In the genomic region with DNA sequence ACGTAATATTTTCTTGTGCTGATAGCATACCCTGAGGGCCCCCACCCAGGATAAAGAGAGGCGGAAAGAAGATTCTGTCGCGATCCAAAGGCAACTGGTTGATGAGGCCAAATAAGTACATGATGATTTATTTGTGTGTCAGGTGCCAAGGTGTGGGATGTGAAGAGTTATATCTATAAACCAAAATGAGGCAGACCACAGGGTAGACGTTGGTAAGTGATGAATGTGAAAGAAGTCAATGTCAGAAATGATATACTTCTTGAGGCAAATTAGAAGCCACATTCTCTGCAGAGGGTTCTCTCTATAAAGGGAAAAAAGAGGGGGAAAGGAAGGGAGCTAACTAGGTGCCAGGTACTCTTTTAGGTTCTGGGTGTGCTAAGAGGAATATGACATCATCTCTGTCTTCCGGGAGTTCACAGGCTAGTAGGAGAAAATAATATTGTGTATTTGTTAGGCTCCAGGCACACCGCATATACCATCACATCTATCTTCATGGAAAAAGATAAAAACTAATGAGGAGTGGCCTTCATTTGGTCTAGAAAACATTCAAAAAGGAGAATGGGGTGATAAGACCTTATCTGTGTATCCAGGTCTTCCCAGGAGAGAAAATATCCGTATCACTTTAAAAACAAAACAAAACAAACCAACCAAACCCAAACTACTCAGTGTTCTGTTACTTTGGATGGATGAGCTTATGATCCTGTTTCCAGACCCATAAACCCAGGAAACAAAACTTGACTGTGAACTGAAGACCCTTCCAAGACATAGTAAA, we compare ENCODE assay signal across 19 cellular contexts.
DNase-seq lines count a peak whose midpoint lies in the region; ATAC-seq, FAIRE-seq and TF ChIP-seq lines count a peak whose summit lies in the region.
"Had no signal": no experiment of that assay in that cellular context is flagged by ENCODE, and none has a peak within 500 bp of the region (broad histone marks: within the 10 kb centered on the region; RNA-seq: fewer than 3 reads in every experiment).

No MANE protein-coding gene starts in this region.

- H3K36me3 Mint-ChIP-seq in activated naive CD4-positive, alpha-beta T cell treated with anti-CD3 and anti-CD28 coated beads, Interleukin-2, amount 50 U/mL, for 24 hours: no peaks in the 10 kb centered on the region
- no peaks in the 10 kb centered on the region for H3K36me3 Mint-ChIP-seq in T-helper 2 cell treated with Interferon-gamma antibody and Interleukin-4, amounts not matched to agents 5 μg/mL and 100 μg/mL, for 36 hours (ENCODE audit: low read depth)
- H3K36me3 Mint-ChIP-seq in central memory CD8-positive, alpha-beta T cell (ENCODE audit: insufficient read depth): peaks cover 13% of the 10 kb centered on the region
- H3K36me3 Mint-ChIP-seq: CD14-positive monocyte; IgD-negative memory B cell; stimulated activated naive B cell treated with anti-CD40 and anti-IgM and Interleukin-4, amounts not matched to agents 10 μg/mL and 1 μg/mL and 100 μg/mL, for 72 hours had no signal

- H3K9me3 Mint-ChIP-seq in activated naive CD4-positive, alpha-beta T cell treated with anti-CD3 and anti-CD28 coated beads, Interleukin-2, amount 50 U/mL, for 24 hours: no peaks in the 10 kb centered on the region
- no peaks in the 10 kb centered on the region for H3K9me3 Mint-ChIP-seq in T-helper 2 cell treated with Interferon-gamma antibody and Interleukin-4, amounts not matched to agents 5 μg/mL and 100 μg/mL, for 36 hours
- no peaks in the 10 kb centered on the region for H3K9me3 Mint-ChIP-seq in central memory CD8-positive, alpha-beta T cell
- H3K9me3 Mint-ChIP-seq in stimulated activated naive CD8-positive, alpha-beta T cell treated with anti-CD3 and anti-CD28 coated beads, Interleukin-15, amount 100 ng/mL, for 72 hours: no peaks in the 10 kb centered on the region
- H3K9me3 Mint-ChIP-seq: dendritic cell treated with granulocyte-macrophage colony-stimulating factor and Interleukin-4, amounts not matched to agents 40 ng/mL and 50 ng/mL, for 4 days; stimulated activated naive B cell treated with anti-CD40 and anti-IgM and Interleukin-4, amounts not matched to agents 10 μg/mL and 1 μg/mL and 100 μg/mL, for 72 hours had no signal

- H3K27me3 Mint-ChIP-seq in activated naive CD4-positive, alpha-beta T cell treated with anti-CD3 and anti-CD28 coated beads, Interleukin-2, amount 50 U/mL, for 24 hours: no peaks in the 10 kb centered on the region
- H3K27me3 Mint-ChIP-seq in T-helper 2 cell treated with Interferon-gamma antibody and Interleukin-4, amounts not matched to agents 5 μg/mL and 100 μg/mL, for 36 hours (ENCODE audit: low read depth): no peaks in the 10 kb centered on the region
- H3K27me3 Mint-ChIP-seq in central memory CD8-positive, alpha-beta T cell: no peaks in the 10 kb centered on the region
- H3K27me3 Mint-ChIP-seq in stimulated activated naive CD8-positive, alpha-beta T cell treated with anti-CD3 and anti-CD28 coated beads, Interleukin-15, amount 100 ng/mL, for 72 hours: no peaks in the 10 kb centered on the region
- H3K27me3 Mint-ChIP-seq: dendritic cell treated with granulocyte-macrophage colony-stimulating factor and Interleukin-4, amounts not matched to agents 40 ng/mL and 50 ng/mL, for 4 days; IgD-negative memory B cell; stimulated activated naive B cell treated with anti-CD40 and anti-IgM and Interleukin-4, amounts not matched to agents 10 μg/mL and 1 μg/mL and 100 μg/mL, for 72 hours had no signal

- H3K27ac Mint-ChIP-seq in activated naive CD4-positive, alpha-beta T cell treated with anti-CD3 and anti-CD28 coated beads, Interleukin-2, amount 50 U/mL, for 24 hours: peak overlapping the region; percentile 97
- H3K27ac Mint-ChIP-seq in T-helper 2 cell treated with Interferon-gamma antibody and Interleukin-4, amounts not matched to agents 5 μg/mL and 100 μg/mL, for 36 hours: peak overlapping the region; percentile 91
- peak overlapping the region; percentile 89 for H3K27ac Mint-ChIP-seq in central memory CD8-positive, alpha-beta T cell (ENCODE audit: low read depth)
- peak overlapping the region; percentile 79 to 93 for H3K27ac Mint-ChIP-seq in stimulated activated naive CD8-positive, alpha-beta T cell treated with anti-CD3 and anti-CD28 coated beads, Interleukin-15, amount 100 ng/mL, for 72 hours
- H3K27ac Mint-ChIP-seq: dendritic cell treated with granulocyte-macrophage colony-stimulating factor and Interleukin-4, amounts not matched to agents 40 ng/mL and 50 ng/mL, for 4 days; IgD-negative memory B cell; stimulated activated naive B cell treated with anti-CD40 and anti-IgM and Interleukin-4, amounts not matched to agents 10 μg/mL and 1 μg/mL and 100 μg/mL, for 72 hours had no signal

- H3K4me1 Mint-ChIP-seq in activated naive CD4-positive, alpha-beta T cell treated with anti-CD3 and anti-CD28 coated beads, Interleukin-2, amount 50 U/mL, for 24 hours: peaks cover 64% of the 10 kb centered on the region
- H3K4me1 Mint-ChIP-seq in T-helper 2 cell treated with Interferon-gamma antibody and Interleukin-4, amounts not matched to agents 5 μg/mL and 100 μg/mL, for 36 hours (ENCODE audit: low read depth): peaks cover 58% of the 10 kb centered on the region
- H3K4me1 Mint-ChIP-seq in central memory CD8-positive, alpha-beta T cell: peaks cover 45% of the 10 kb centered on the region
- H3K4me1 Mint-ChIP-seq in stimulated activated naive CD8-positive, alpha-beta T cell treated with anti-CD3 and anti-CD28 coated beads, Interleukin-15, amount 100 ng/mL, for 72 hours: peaks cover 76% of the 10 kb centered on the region

- FAIRE-seq in D721Med (lab: Jason Lieb, UNC): no peak

- TF ChIP-seq CTCF in D721Med (IDR thresholded peaks at IDR 0.05; ENCODE audit: insufficient read depth, missing control alignments): no peak

- H3K4me3 Mint-ChIP-seq in activated naive CD4-positive, alpha-beta T cell treated with anti-CD3 and anti-CD28 coated beads, Interleukin-2, amount 50 U/mL, for 24 hours: peak overlapping the region; percentile 66
- H3K4me3 Mint-ChIP-seq in T-helper 2 cell treated with Interferon-gamma antibody and Interleukin-4, amounts not matched to agents 5 μg/mL and 100 μg/mL, for 36 hours: peak overlapping the region; percentile 65
- peak overlapping the region; percentile 73 for H3K4me3 Mint-ChIP-seq in central memory CD8-positive, alpha-beta T cell
- H3K4me3 Mint-ChIP-seq in stimulated activated naive CD8-positive, alpha-beta T cell treated with anti-CD3 and anti-CD28 coated beads, Interleukin-15, amount 100 ng/mL, for 72 hours: peak overlapping the region; percentile 73 to 82
- H3K4me3 Mint-ChIP-seq: CD14-positive monocyte; dendritic cell treated with granulocyte-macrophage colony-stimulating factor and Interleukin-4, amounts not matched to agents 40 ng/mL and 50 ng/mL, for 4 days; stimulated activated naive B cell treated with anti-CD40 and anti-IgM and Interleukin-4, amounts not matched to agents 10 μg/mL and 1 μg/mL and 100 μg/mL, for 72 hours had no signal

- ATAC-seq in central memory CD8-positive, alpha-beta T cell (replicated peaks; ENCODE audit: extremely low read depth, poor library complexity, severe bottlenecking): no peak
- peak; percentile 73 for ATAC-seq in stimulated activated naive CD8-positive, alpha-beta T cell treated with anti-CD3 and anti-CD28 coated beads, Interleukin-15, amount 100 ng/mL, for 72 hours
- ATAC-seq: Panc1; psoas muscle; stimulated activated naive B cell treated with anti-CD40 and anti-IgM and Interleukin-4, amounts not matched to agents 10 μg/mL and 1 μg/mL and 100 μg/mL, for 72 hours had no signal

- no peak for DNase-seq in activated naive CD4-positive, alpha-beta T cell (lab: John Stamatoyannopoulos, UW)
- DNase-seq in T-helper 2 cell treated with Interferon-gamma antibody and Interleukin-4, amounts not matched to agents 5 μg/mL and 100 μg/mL, for 36 hours (ENCODE audit: low spot score): no peak
- no peak for DNase-seq in central memory CD8-positive, alpha-beta T cell (ENCODE audit: low spot score in 2 of 2)
- no peak for DNase-seq in stimulated activated naive CD8-positive, alpha-beta T cell treated with anti-CD3 and anti-CD28 coated beads, Interleukin-15, amount 100 ng/mL, for 72 hours
- DNase-seq in D721Med (ENCODE audit: insufficient read length, low spot score): no peak
- no peak for DNase-seq in activated CD4-positive, CD25-positive, alpha-beta regulatory T cell treated with anti-CD3 and anti-CD28 coated beads, Interleukin-2, amount 50 U/mL, for 72 hours
- DNase-seq in COR-L47 (lab: John Stamatoyannopoulos, UW): no peak
- DNase-seq: GF-D8; MM.1S; NCI-H1436 treated with DMSO at 0.1 percent for 48 hours; NK-92 treated with Interleukin-12 subunit alpha and Interleukin-12 subunit beta, amount 100 ng/mL, for 24 hours; psoas muscle; stimulated activated CD4-positive, alpha-beta T cell treated with anti-CD3 and anti-CD28 coated beads, Interleukin-2, amount 100 ng/mL, for 24 hours; stimulated activated naive B cell treated with anti-CD40 and anti-IgM and Interleukin-4, amounts not matched to agents 10 μg/mL and 1 μg/mL and 100 μg/mL, for 72 hours had no signal
